ENCODE assay signal across 24 cellular contexts in genomic region chr10:130618636-130619035, GRCh38.
"Had no signal": no experiment of that assay in that cellular context is flagged by ENCODE, and none has a peak within 500 bp of the region (broad histone marks: within the 10 kb centered on the region; RNA-seq: fewer than 3 reads in every experiment).

No MANE protein-coding gene starts in this region.

- H3K36me3 ChIP-seq: SJCRH30 had no signal

- H3K4me3 ChIP-seq: K562, SJCRH30 had no signal

- H3K4me1 ChIP-seq: SJCRH30 had no signal

- DNase-seq: Kasumi-1, MV-4-11, NCI-H1048, NCI-H1436, NCI-H187, NCI-H2029, NCI-H2081 treated with DMSO at 0.1 percent for 48 hours, NCI-H2171, NCI-H226, NCI-H446, NCI-H510A, NCI-H524 treated with DMSO at 0.1 percent for 48 hours, NCI-H69, NCI-H774, SHP77 treated with DMSO at 0.1 percent for 48 hours, SJCRH30, T-helper 1 cell had no signal

- FAIRE-seq: HTR-8/SVneo, K562 had no signal

- H3K9ac ChIP-seq: KMS-11 had no signal

- H3K27ac ChIP-seq: HL-60, KMS-11, SJCRH30 had no signal

- ATAC-seq: K562, Panc1, Right ventricle myocardium inferior, SK-N-SH treated with all-trans-retinoic acid at 6 μM for 48 hours had no signal

- H3K27me3 ChIP-seq: SJCRH30 had no signal

- H3K9me3 ChIP-seq: SJCRH30 had no signal

- H3K4me2 ChIP-seq: KMS-11 had no signal
